In the genomic region with DNA sequence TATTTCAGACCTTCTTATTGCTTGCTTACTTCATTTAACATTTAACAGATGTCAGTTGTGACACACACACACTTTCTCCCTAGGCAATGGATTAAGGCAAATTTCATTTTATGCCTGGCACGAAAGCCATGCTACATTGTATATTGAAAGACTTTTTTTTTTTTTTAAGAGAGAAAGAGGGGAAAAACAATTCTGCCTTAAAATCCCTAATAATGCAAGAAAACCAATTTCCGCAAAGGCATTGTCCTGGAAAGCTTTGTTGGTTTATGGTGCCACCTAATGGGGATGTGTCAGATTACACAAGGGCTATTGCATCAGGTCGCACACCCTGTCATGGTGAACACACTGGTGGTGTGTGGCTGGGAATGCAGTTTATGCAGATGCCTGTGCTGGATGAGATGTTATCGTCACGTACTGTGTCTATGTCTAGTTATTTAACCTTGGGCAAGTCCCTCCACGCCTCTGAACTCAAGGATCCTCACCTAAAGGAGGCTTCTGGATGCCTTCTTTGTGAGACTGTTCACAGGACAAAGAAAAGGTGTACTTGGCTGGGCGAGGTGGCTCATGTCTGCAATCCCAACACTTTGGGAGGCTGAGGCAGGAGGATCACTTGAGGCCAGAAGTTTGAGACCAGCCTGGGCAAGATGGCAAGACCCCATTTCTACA, we compare ENCODE assay signal across 8 cellular contexts. TPM values are rescaled to one million over a fixed set of nuclear protein-coding genes. Genes with fewer than 3 reads are reported as not detected.
DNase-seq lines count a peak whose midpoint lies in the region; ATAC-seq and TF ChIP-seq lines count a peak whose summit lies in the region.

No MANE protein-coding gene starts in this region.

- DNase-seq in CD8-positive, alpha-beta memory T cell: peak; percentile 45 to 78 (median 71)
- peak; percentile 77 for DNase-seq in HS-27A (ENCODE audit: low read depth)
- peak; percentile 87 for DNase-seq in NT2/D1 (ENCODE audit: low read depth, low spot score)
- peak; percentile 85 for DNase-seq in activated CD8-positive, alpha-beta memory T cell treated with anti-CD3 and anti-CD28 coated beads, Interleukin-2, amount 10 ng/mL, durations not matched to agents 7 days and 5 days
- DNase-seq in epithelial cell of esophagus (ENCODE audit: low read depth): peak; percentile 93
- peak; percentile 72 for DNase-seq in naive B cell
- DNase-seq in stimulated activated CD8-positive, alpha-beta memory T cell treated with anti-CD3 and anti-CD28 coated beads, Interleukin-7, amount 100 ng/mL, for 48 hours (ENCODE audit: extremely low read depth in 1 of 2, low read depth in 1 of 2): peak; percentile 32 to 58

- no peaks in the 10 kb centered on the region for H3K36me3 ChIP-seq in CD8-positive, alpha-beta memory T cell (ENCODE audit: insufficient read depth, low read length)
- H3K36me3 ChIP-seq in NT2/D1 (ENCODE audit: insufficient read depth, insufficient read length, low read length): no peaks in the 10 kb centered on the region

- no peak overlapping the region for H3K27ac ChIP-seq in CD8-positive, alpha-beta memory T cell (ENCODE audit: low read depth, low read length)

- H3K4me1 Mint-ChIP-seq in CD8-positive, alpha-beta memory T cell: peaks cover 6 to 10% (median 7%) of the 10 kb centered on the region in 3 donors
- H3K4me1 Mint-ChIP-seq in activated CD8-positive, alpha-beta memory T cell treated with anti-CD3 and anti-CD28 coated beads, Interleukin-2, amount 10 ng/mL, durations not matched to agents 7 days and 5 days: peaks cover 13% of the 10 kb centered on the region
- peaks cover 0 to 6% (median 0%) of the 10 kb centered on the region in 3 donors for H3K4me1 Mint-ChIP-seq in naive B cell

- no peaks in the 10 kb centered on the region for H3K27me3 ChIP-seq in CD8-positive, alpha-beta memory T cell (ENCODE audit: insufficient read depth, low read length, poor library complexity, severe bottlenecking)
- H3K27me3 ChIP-seq in NT2/D1 (ENCODE audit: insufficient read depth, insufficient read length): no peaks in the 10 kb centered on the region

- H3K9me3 Mint-ChIP-seq in CD8-positive, alpha-beta memory T cell: no peaks in the 10 kb centered on the region
- no peaks in the 10 kb centered on the region for H3K9me3 Mint-ChIP-seq in activated CD8-positive, alpha-beta memory T cell treated with anti-CD3 and anti-CD28 coated beads, Interleukin-2, amount 10 ng/mL, durations not matched to agents 7 days and 5 days (ENCODE audit: low read depth)
- peaks cover 0 to 3% (median 0%) of the 10 kb centered on the region in 7 donors for H3K9me3 Mint-ChIP-seq in naive B cell

- ATAC-seq in GM19452 (IDR thresholded peaks at IDR 0.05; ENCODE audit: unreplicated experiment): peak; percentile 87
- peak; percentile 98 for ATAC-seq in activated CD8-positive, alpha-beta memory T cell treated with anti-CD3 and anti-CD28 coated beads, Interleukin-2, amount 10 ng/mL, durations not matched to agents 7 days and 5 days
- peak; percentile 98 to 99 for ATAC-seq in naive B cell (ENCODE audit: low read depth in 2 of 2)

- no peaks in the 10 kb centered on the region for H3K36me3 Mint-ChIP-seq in CD8-positive, alpha-beta memory T cell
- H3K36me3 Mint-ChIP-seq in activated CD8-positive, alpha-beta memory T cell treated with anti-CD3 and anti-CD28 coated beads, Interleukin-2, amount 10 ng/mL, durations not matched to agents 7 days and 5 days: no peaks in the 10 kb centered on the region
- no peaks in the 10 kb centered on the region for H3K36me3 Mint-ChIP-seq in naive B cell

- peak; percentile 90 for TF ChIP-seq CTCF in epithelial cell of esophagus (IDR thresholded peaks at IDR 0.05; ENCODE audit: insufficient read depth, low read depth, low read length, missing control alignments)

- peaks cover 5% of the 10 kb centered on the region for H3K4me1 ChIP-seq in CD8-positive, alpha-beta memory T cell (ENCODE audit: insufficient read depth, low read length)
- H3K4me1 ChIP-seq in NT2/D1 (ENCODE audit: insufficient read depth, insufficient read length): no peaks in the 10 kb centered on the region

- POLR2A ChIA-PET in CD8-positive, alpha-beta memory T cell (lab: Charles Lee): interaction anchor here (0.9 kb wide), 1 partner anchor 262 kb away, joined by 3 read pairs; no protein-coding TSS in a partner anchor

- no peak overlapping the region for H3K4me3 ChIP-seq in CD8-positive, alpha-beta memory T cell (ENCODE audit: low read length)
- no peak overlapping the region for H3K4me3 ChIP-seq in NT2/D1 (ENCODE audit: insufficient read length, low read depth)
- no peak overlapping the region for H3K4me3 ChIP-seq in epithelial cell of esophagus (ENCODE audit: low read length)

- H3K27ac Mint-ChIP-seq in CD8-positive, alpha-beta memory T cell: peak overlapping the region in 4 of 8 donors; percentile 7 to 79 (median 65)
- H3K27ac Mint-ChIP-seq in activated CD8-positive, alpha-beta memory T cell treated with anti-CD3 and anti-CD28 coated beads, Interleukin-2, amount 10 ng/mL, durations not matched to agents 7 days and 5 days: peak overlapping the region; percentile 78
- H3K27ac Mint-ChIP-seq in naive B cell: peak overlapping the region in 4 of 6 donors; percentile 36 to 92 (median 70)

- no peaks in the 10 kb centered on the region for H3K9me3 ChIP-seq in CD8-positive, alpha-beta memory T cell (ENCODE audit: low read length)
- no peaks in the 10 kb centered on the region for H3K9me3 ChIP-seq in NT2/D1 (ENCODE audit: insufficient read depth, low read length)

- CTCF ChIA-PET in CD8-positive, alpha-beta memory T cell (lab: Charles Lee): interaction anchor here (0.8 to 4.0 kb wide), 12 partner anchors 10 to 501 kb away, joined by 3 to 30 read pairs (median 4); a partner anchor contains a TSS
- CTCF ChIA-PET in activated CD8-positive, alpha-beta memory T cell treated with anti-CD3 and anti-CD28 coated beads, Interleukin-2, amount 10 ng/mL, durations not matched to agents 7 days and 5 days (lab: Charles Lee): interaction anchor here (0.7 to 3.2 kb wide), 19 partner anchors 12 to 1047 kb away, joined by 3 to 20 read pairs (median 4); a partner anchor contains a TSS

- no peak overlapping the region for H3K9ac ChIP-seq in NT2/D1 (ENCODE audit: insufficient read length, low read depth)

- no peak overlapping the region for H3K4me3 Mint-ChIP-seq in CD8-positive, alpha-beta memory T cell
- no peak overlapping the region for H3K4me3 Mint-ChIP-seq in activated CD8-positive, alpha-beta memory T cell treated with anti-CD3 and anti-CD28 coated beads, Interleukin-2, amount 10 ng/mL, durations not matched to agents 7 days and 5 days
- no peak overlapping the region for H3K4me3 Mint-ChIP-seq in naive B cell

- peaks cover 1 to 21% of the 10 kb centered on the region in 2 donors for H3K27me3 Mint-ChIP-seq in CD8-positive, alpha-beta memory T cell
- peaks cover 6% of the 10 kb centered on the region for H3K27me3 Mint-ChIP-seq in activated CD8-positive, alpha-beta memory T cell treated with anti-CD3 and anti-CD28 coated beads, Interleukin-2, amount 10 ng/mL, durations not matched to agents 7 days and 5 days
- H3K27me3 Mint-ChIP-seq in naive B cell: peaks cover 8 to 14% (median 10%) of the 10 kb centered on the region in 3 donors

RNA-seq across cellular contexts. Expression of a gene that starts 37.3 kb away (rescaled TPM):
- 100 to 1,000 TPM; 125 to 126 TPM for total RNA-seq in CD8-positive, alpha-beta memory T cell
- polyA plus RNA-seq in CD8-positive, alpha-beta memory T cell: 87.4 TPM
- 10 to 100 TPM; 78.0 to 96.7 TPM for total RNA-seq in activated CD8-positive, alpha-beta memory T cell treated with anti-CD3 and anti-CD28 coated beads, Interleukin-2, amount 10 ng/mL, durations not matched to agents 7 days and 5 days
- 100 to 1,000 TPM in 3 of 6 donors, 10 to 100 TPM in 3; 63.0 to 147 (median 106) TPM for polyA plus RNA-seq in naive B cell (ENCODE audit: low read depth in 6 of 6)

RNA-seq across cellular contexts. Expression of a gene that starts 54.4 kb away (rescaled TPM):
- total RNA-seq in CD8-positive, alpha-beta memory T cell: under 1 TPM; 0.18 to 0.27 TPM
- not detected for polyA plus RNA-seq in CD8-positive, alpha-beta memory T cell
- under 1 TPM in 1 of 2 experiments, not detected in 1; 0.07 TPM for total RNA-seq in activated CD8-positive, alpha-beta memory T cell treated with anti-CD3 and anti-CD28 coated beads, Interleukin-2, amount 10 ng/mL, durations not matched to agents 7 days and 5 days
- 1 to 10 TPM in 5 of 6 donors, not detected in 1; 1.3 to 2.3 (median 2.0) TPM for polyA plus RNA-seq in naive B cell (ENCODE audit: low read depth in 6 of 6)
